ENCODE assay signal across 10 cellular contexts in genomic region chr5:73899055-73899454, GRCh38.
DNase-seq lines count a peak whose midpoint lies in the region; ATAC-seq, FAIRE-seq and TF ChIP-seq lines count a peak whose summit lies in the region.
"Had no signal": no experiment of that assay in that cellular context is flagged by ENCODE, and none has a peak within 500 bp of the region (broad histone marks: within the 10 kb centered on the region; RNA-seq: fewer than 3 reads in every experiment).

No MANE protein-coding gene starts in this region.

- no peak overlapping the region for H3K4me3 Mint-ChIP-seq in activated T-helper 2 cell treated with anti-CD3 and anti-CD28 coated beads, Interferon-gamma antibody, Interleukin-2, Interleukin-4, amounts not matched to agents 10 μg/mL and 5 μg/mL and 100 μg/mL, durations not matched to agents 14 hours and 24 hours and 36 hours (ENCODE audit: low read depth)

- ATAC-seq in GM19043 (IDR thresholded peaks at IDR 0.05; ENCODE audit: low read depth, unreplicated experiment) (peak; percentile 71), HG03025 (IDR thresholded peaks at IDR 0.05; ENCODE audit: low FRiP score, unreplicated experiment) (peak; percentile 60)

- H3K9me3 Mint-ChIP-seq in activated T-helper 2 cell treated with anti-CD3 and anti-CD28 coated beads, Interferon-gamma antibody, Interleukin-2, Interleukin-4, amounts not matched to agents 10 μg/mL and 5 μg/mL and 100 μg/mL, durations not matched to agents 14 hours and 24 hours and 36 hours = no peaks in the 10 kb centered on the region

- peak; percentile 25 for DNase-seq in GM12891 (ENCODE audit: insufficient read length, low spot score)
- no peak for DNase-seq in activated T-helper 2 cell treated with anti-CD3 and anti-CD28 coated beads, Interferon-gamma antibody, Interleukin-2, Interleukin-4, amounts not matched to agents 10 μg/mL and 5 μg/mL and 100 μg/mL, durations not matched to agents 14 hours and 24 hours and 36 hours (ENCODE audit: low spot score)
- DNase-seq in HK-2 (ENCODE audit: unreplicated experiment) = no peak
- no peak for DNase-seq in NCI-H1092 treated with DMSO at 0.1 percent for 48 hours (lab: John Stamatoyannopoulos, UW)
- no peak for DNase-seq in activated CD4-positive, alpha-beta T cell treated with anti-CD3 and anti-CD28 coated beads, Interleukin-2, amount 50 U/mL, for 1 hour
- DNase-seq in activated gamma-delta T cell treated with Interleukin-2 at 50 U/mL for 16 hours = no peak
- DNase-seq: effector CD4-positive, alpha-beta T cell; stimulated activated CD4-positive, alpha-beta T cell treated with anti-CD3 and anti-CD28 coated beads, Interleukin-12 subunit alpha, Interleukin-12 subunit beta, amount 100 ng/mL, for 4 hours had no signal

- TF ChIP-seq POLR2A in GM12891 (IDR thresholded peaks at IDR 0.05; ENCODE audit: low read depth, low read length) = no peak

- peak overlapping the region; percentile 44 for H3K27ac Mint-ChIP-seq in activated T-helper 2 cell treated with anti-CD3 and anti-CD28 coated beads, Interferon-gamma antibody, Interleukin-2, Interleukin-4, amounts not matched to agents 10 μg/mL and 5 μg/mL and 100 μg/mL, durations not matched to agents 14 hours and 24 hours and 36 hours

- H3K27me3 Mint-ChIP-seq in activated T-helper 2 cell treated with anti-CD3 and anti-CD28 coated beads, Interferon-gamma antibody, Interleukin-2, Interleukin-4, amounts not matched to agents 10 μg/mL and 5 μg/mL and 100 μg/mL, durations not matched to agents 14 hours and 24 hours and 36 hours (ENCODE audit: low read depth) = peaks cover 46% of the 10 kb centered on the region

- H3K36me3 Mint-ChIP-seq in activated T-helper 2 cell treated with anti-CD3 and anti-CD28 coated beads, Interferon-gamma antibody, Interleukin-2, Interleukin-4, amounts not matched to agents 10 μg/mL and 5 μg/mL and 100 μg/mL, durations not matched to agents 14 hours and 24 hours and 36 hours (ENCODE audit: low read depth) = no peaks in the 10 kb centered on the region

- peaks cover 29% of the 10 kb centered on the region for H3K4me1 Mint-ChIP-seq in activated T-helper 2 cell treated with anti-CD3 and anti-CD28 coated beads, Interferon-gamma antibody, Interleukin-2, Interleukin-4, amounts not matched to agents 10 μg/mL and 5 μg/mL and 100 μg/mL, durations not matched to agents 14 hours and 24 hours and 36 hours (ENCODE audit: low read depth)

- peak; percentile 66 for FAIRE-seq in GM12891 (lab: Jason Lieb, UNC)

- intact Hi-C loops in activated T-helper 2 cell treated with anti-CD3 and anti-CD28 coated beads, Interferon-gamma antibody, Interleukin-2, Interleukin-4, amounts not matched to agents 10 μg/mL and 5 μg/mL and 100 μg/mL, durations not matched to agents 14 hours and 24 hours and 36 hours (cut with micrococcal nuclease) = loop anchor here (2.0 to 10.0 kb wide), 2 partner anchors 296 to 680 kb away; no protein-coding TSS in a partner anchor

TF ChIP-seq in GM12891, 5 proteins besides CTCF, POLR2A, EP300 and RAD21:
- no peak for TF ChIP-seq PAX5 (IDR thresholded peaks at IDR 0.05; ENCODE audit: insufficient read depth, low read length, severe bottlenecking)
- TF ChIP-seq TAF1 (IDR thresholded peaks at IDR 0.05; ENCODE audit: low read depth, low read length) = no peak
- peak; percentile 58 for TF ChIP-seq SPI1 (IDR thresholded peaks at IDR 0.05; ENCODE audit: low read depth, low read length)
- no peak for TF ChIP-seq POLR2AphosphoS5 (IDR thresholded peaks at IDR 0.05; ENCODE audit: low read depth, low read length)
